In the genomic region with DNA sequence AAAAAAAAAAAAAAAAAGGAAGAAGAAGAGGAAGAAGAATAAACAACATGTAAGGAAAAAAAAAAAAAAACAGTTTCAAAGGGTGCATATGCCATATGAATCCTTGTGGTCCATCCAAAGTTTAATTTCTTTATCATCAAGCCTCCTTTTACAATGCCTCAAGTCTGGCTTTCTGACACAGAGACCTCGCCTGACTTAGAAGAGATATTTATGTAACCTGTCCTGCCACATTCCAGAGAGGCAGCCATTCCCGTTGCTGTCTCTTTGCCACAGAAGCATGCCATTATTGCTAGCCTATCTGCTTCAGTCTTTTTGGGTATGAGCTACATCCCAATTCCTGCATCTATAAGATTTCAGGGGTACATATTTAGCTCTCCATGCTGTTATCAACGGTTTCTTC, we compare ENCODE assay signal across 1 cellular context.
TF ChIP-seq lines count a peak whose summit lies in the region.

No MANE protein-coding gene starts in this region.

TF ChIP-seq in H1, 55 proteins besides CTCF, POLR2A, EP300 and RAD21 (continued from another document):
- TF ChIP-seq SIRT6 (IDR thresholded peaks at IDR 0.05; ENCODE audit: low read length) = no peak
